Comparison of ENCODE assay signal across 1 cellular context in genomic region chrX:38817004-38817703, GRCh38.
A peak's percentile ranks its signal among the peaks of the same experiment; 100 is the strongest.
TF ChIP-seq lines count a peak whose summit lies in the region.

No MANE protein-coding gene starts in this region.

TF ChIP-seq in K562, 482 proteins besides CTCF, POLR2A, EP300 and RAD21 (continued from another document and continues in another):
- TF ChIP-seq THRB (CRISPR knock-in tag; conservative IDR thresholded peaks at IDR 0.05) (no peak), ZBTB9 (CRISPR knock-in tag; IDR thresholded peaks at IDR 0.05) (0 out of 2 replicates have a peak, but pooled peaks have one; percentile 44), STAT5B (CRISPR knock-in tag; IDR thresholded peaks at IDR 0.05) (no peak), RERE (CRISPR knock-in tag; IDR thresholded peaks at IDR 0.05; ENCODE audit: borderline replicate concordance) (no peak), E2F3 (CRISPR knock-in tag; IDR thresholded peaks at IDR 0.05) (no peak), ZNF583 (CRISPR knock-in tag; IDR thresholded peaks at IDR 0.05) (peak; percentile 41; the same call in 1 of the 2 replicates), L3MBTL2 (IDR thresholded peaks at IDR 0.05) (peak; percentile 79), ATF6 (CRISPR knock-in tag; IDR thresholded peaks at IDR 0.05) (no peak), ELF4 (CRISPR knock-in tag; IDR thresholded peaks at IDR 0.05) (0 out of 2 replicates have a peak, but pooled peaks have one; percentile 18), TAL1 (IDR thresholded peaks at IDR 0.05) (no peak), E2F1 (CRISPR knock-in tag; IDR thresholded peaks at IDR 0.05) (no peak), PATZ1 (CRISPR knock-in tag; IDR thresholded peaks at IDR 0.05; ENCODE audit: borderline replicate concordance) (no peak), CCNT2 (IDR thresholded peaks at IDR 0.05; ENCODE audit: borderline replicate concordance, extremely low read depth, insufficient read length, low read depth, low read length) (no peak), DEAF1 (CRISPR knock-in tag; IDR thresholded peaks at IDR 0.05) (no peak), NR4A1 (CRISPR knock-in tag; IDR thresholded peaks at IDR 0.05) (no peak), NR4A1 (tag; IDR thresholded peaks at IDR 0.05) (no peak), ZNF239 (CRISPR knock-in tag; IDR thresholded peaks at IDR 0.05) (no peak), FOXA3 (CRISPR knock-in tag; conservative IDR thresholded peaks at IDR 0.05 in 1 of 2, IDR thresholded peaks at IDR 0.05 in 1 of 2) (peak; percentile 61 to 89; a peak in 2 of 4 replicates), ZNF24 (IDR thresholded peaks at IDR 0.05) (no peak), IRF2 (CRISPR knock-in tag; IDR thresholded peaks at IDR 0.05) (no peak), HMBOX1 (IDR thresholded peaks at IDR 0.05) (no peak), PRDM10 (IDR thresholded peaks at IDR 0.05; ENCODE audit: partially characterized antibody) (no peak), ZNF23 (CRISPR knock-in tag; IDR thresholded peaks at IDR 0.05) (no peak), RREB1 (CRISPR knock-in tag; IDR thresholded peaks at IDR 0.05) (no peak), PHB2 (IDR thresholded peaks at IDR 0.05; ENCODE audit: low read depth) (no peak), PTBP1 (IDR thresholded peaks at IDR 0.05; ENCODE audit: low read depth, low read length) (no peak)
